8 cellular contexts compared by ENCODE assay signal in the genomic region with DNA sequence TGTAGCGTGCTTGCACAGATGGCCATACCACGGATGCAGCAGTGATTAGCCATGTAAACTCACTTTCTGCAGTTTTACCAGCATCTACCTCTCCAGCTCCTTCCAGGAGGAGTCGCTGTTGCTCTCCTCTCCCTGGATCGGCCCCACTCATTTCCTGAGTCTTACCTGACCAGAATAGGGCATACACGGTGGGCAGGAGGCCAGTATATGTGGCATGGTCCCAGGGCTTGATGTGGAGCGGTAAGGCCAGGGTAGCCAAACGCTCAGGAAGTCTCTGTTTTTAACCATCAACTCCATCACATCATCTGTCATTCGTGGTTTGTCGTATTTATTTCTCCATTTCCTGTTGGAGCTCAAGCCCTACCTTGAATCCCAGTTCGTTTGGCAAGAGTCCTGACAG.
DNase-seq lines count a peak whose midpoint lies in the region; ATAC-seq and TF ChIP-seq lines count a peak whose summit lies in the region.

No MANE protein-coding gene starts in this region.

- peak overlapping the region; percentile 92 for H2AK5ac ChIP-seq in IMR-90 (ENCODE audit: low read depth, low read length)

- TF ChIP-seq RAD21 in IMR-90 (IDR thresholded peaks at IDR 0.05; ENCODE audit: low read length), result peak; percentile 81

- peak overlapping the region; percentile 7 for H2AK9ac ChIP-seq in IMR-90 (replicated peaks; ENCODE audit: low read depth, low read length, poor library complexity)

- peaks cover 12% of the 10 kb centered on the region for H3K4me1 Mint-ChIP-seq in activated T-helper 17 cell treated with anti-CD3 and anti-CD28 coated beads, Interleukin-2, amount 50 U/mL, for 72 hours

- no peaks in the 10 kb centered on the region for H3K9me3 Mint-ChIP-seq in activated T-helper 17 cell treated with anti-CD3 and anti-CD28 coated beads, Interleukin-2, amount 50 U/mL, for 72 hours

- in situ Hi-C loops in IMR-90 (cut with MboI; ENCODE audit: low sequenced_read_pairs), result no loop called here

- H3K27me3 ChIP-seq in IMR-90 (ENCODE audit: control insufficient read depth, insufficient read depth, low read length), result no peaks in the 10 kb centered on the region

- no peak overlapping the region for H3K27ac Mint-ChIP-seq in activated T-helper 17 cell treated with anti-CD3 and anti-CD28 coated beads, Interleukin-2, amount 50 U/mL, for 72 hours

- peak; percentile 58; the same call in 1 of the 2 replicates for ATAC-seq in IMR-90 (ENCODE audit: low read depth)
- peak; percentile 66 for ATAC-seq in activated T-helper 17 cell treated with anti-CD3 and anti-CD28 coated beads, Interleukin-2, amount 50 U/mL, for 72 hours (replicated peaks)
- peak; percentile 37 for ATAC-seq in left colon

- DNase-seq in NCI-H187 (lab: John Stamatoyannopoulos, UW), result peak; percentile 2 to 4
- DNase-seq in NCI-H187 treated with DMSO at 0.1 percent for 48 hours (lab: John Stamatoyannopoulos, UW), result no peak
- peak; percentile 64 for DNase-seq in IMR-90
- DNase-seq in left colon, result peak in 1 of 2 donors; percentile 34
- no peak for DNase-seq in NCI-H2227 (lab: John Stamatoyannopoulos, UW; ENCODE audit: unreplicated experiment)
- no peak for DNase-seq in globus pallidus (ENCODE audit: low spot score)
- no peak for DNase-seq in foreskin melanocyte

- POLR2A ChIA-PET in IMR-90 (lab: Charles Lee; ENCODE audit: unreplicated experiment), result no interaction called here

- H4K8ac ChIP-seq in IMR-90 (ENCODE audit: low read depth in 2 of 2, low read length in 2 of 2), result peak overlapping the region; percentile 65 to 85

- peak overlapping the region; percentile 84 for H3K18ac ChIP-seq in IMR-90 (ENCODE audit: low read depth, low read length)

- H4K91ac ChIP-seq in IMR-90 (ENCODE audit: insufficient read depth, low read depth, low read length), result peak overlapping the region; percentile 91

- H4K5ac ChIP-seq in IMR-90 (ENCODE audit: low read depth, low read length), result peak overlapping the region; percentile 86

- no peak for TF ChIP-seq POLR2A in IMR-90 (IDR thresholded peaks at IDR 0.05; ENCODE audit: low read depth, low read length)

- no peaks in the 10 kb centered on the region for H4K20me1 ChIP-seq in IMR-90 (ENCODE audit: insufficient read depth, low read length)

- H3K27ac ChIP-seq in IMR-90 (ENCODE audit: insufficient read depth, low read length), result peak overlapping the region; percentile 83; the same call in 1 of the 2 replicates

- no peaks in the 10 kb centered on the region for H3K27me3 Mint-ChIP-seq in activated T-helper 17 cell treated with anti-CD3 and anti-CD28 coated beads, Interleukin-2, amount 50 U/mL, for 72 hours

- no peak overlapping the region for H3K4me3 ChIP-seq in IMR-90 (ENCODE audit: insufficient read depth, low read depth, low read length)

- H3K4ac ChIP-seq in IMR-90 (ENCODE audit: low read depth, low read length), result peak overlapping the region; percentile 86

- H2BK20ac ChIP-seq in IMR-90 (ENCODE audit: low read depth, low read length), result peak overlapping the region; percentile 89

- H3K36me3 Mint-ChIP-seq in activated T-helper 17 cell treated with anti-CD3 and anti-CD28 coated beads, Interleukin-2, amount 50 U/mL, for 72 hours (ENCODE audit: low read depth), result no peaks in the 10 kb centered on the region

- no peaks in the 10 kb centered on the region for H3K9me3 ChIP-seq in IMR-90 (ENCODE audit: control insufficient read depth, insufficient read depth, low read length)

- peak overlapping the region; percentile 34; the same call in 1 of the 2 replicates for H3K14ac ChIP-seq in IMR-90 (replicated peaks; ENCODE audit: low read depth, low read length)

- no peaks in the 10 kb centered on the region for H3K36me3 ChIP-seq in IMR-90 (ENCODE audit: control insufficient read depth, insufficient read depth, low read length)

- peaks cover 15% of the 10 kb centered on the region for H3K4me1 ChIP-seq in IMR-90 (ENCODE audit: control insufficient read depth, insufficient read depth, low read length)

- H3K23ac ChIP-seq in IMR-90 (ENCODE audit: low read depth, low read length), result no peak overlapping the region

- TF ChIP-seq CTCF in IMR-90 (conservative IDR thresholded peaks at IDR 0.05; ENCODE audit: low read depth, low read length), result peak; percentile 71

- H3K4me2 ChIP-seq in IMR-90 (ENCODE audit: low read depth, low read length), result no peak overlapping the region

- no TSS peak for BruUV-seq in IMR-90 (replicated peaks; lab: Mats Ljungman, UMichigan)

- peaks cover 19% of the 10 kb centered on the region for H3K9me1 ChIP-seq in IMR-90 (ENCODE audit: insufficient read depth, low read length)

- CTCF ChIA-PET in IMR-90 (lab: Yijun Ruan, JAX), result interaction anchor here (0.7 to 2.5 kb wide), 11 partner anchors 9 to 925 kb away, joined by 3 to 8 read pairs (median 3); no protein-coding TSS in a partner anchor

- H3K4me3 Mint-ChIP-seq in activated T-helper 17 cell treated with anti-CD3 and anti-CD28 coated beads, Interleukin-2, amount 50 U/mL, for 72 hours, result no peak overlapping the region

- H3K79me1 ChIP-seq in IMR-90 (ENCODE audit: low read depth in 1 of 2, low read length in 2 of 2), result no peaks in the 10 kb centered on the region

- H2AFZ ChIP-seq in IMR-90 (replicated peaks; ENCODE audit: low read length, poor library complexity), result peak overlapping the region; percentile 84

- peak overlapping the region; percentile 41; the same call in 1 of the 2 replicates for H3K9ac ChIP-seq in IMR-90 (ENCODE audit: low read depth, low read length)

- intact Hi-C loops in IMR-90 (cut with micrococcal nuclease) (loop anchor here (2.0 to 10.0 kb wide), 4 partner anchors 129 to 1096 kb away; no protein-coding TSS in a partner anchor), left colon (cut with DNase I, micrococcal nuclease) (no loop called here)

- 38% methylated on average over 2 of the region's 10 CpGs; no CpG with 5 or more reads in 1 of the 2 experiments for WGBS in IMR-90 (ENCODE audit: extremely low coverage in 2 of 2, insufficient read length in 1 of 2), 2 experiments

- no peak overlapping the region for H3K56ac ChIP-seq in IMR-90 (ENCODE audit: extremely low read depth, insufficient read depth, low read length)

- peak overlapping the region; percentile 92 for H2BK120ac ChIP-seq in IMR-90 (ENCODE audit: low read depth, low read length)

- peak overlapping the region; percentile 45; the same call in 2 of the 3 replicates for H2BK15ac ChIP-seq in IMR-90 (ENCODE audit: low read depth, low read length)

- dilution Hi-C loops in IMR-90 (cut with HindIII; ENCODE audit: low sequenced_read_pairs, unreplicated experiment), result no loop called here

- peak overlapping the region; percentile 42 for H2BK5ac ChIP-seq in IMR-90 (ENCODE audit: low read depth, low read length, poor library complexity, severe bottlenecking)

TF ChIP-seq in IMR-90, 13 proteins besides CTCF, POLR2A, EP300 and RAD21:
- no peak for TF ChIP-seq BHLHE40 (IDR thresholded peaks at IDR 0.05; ENCODE audit: low read depth, low read length)
- peak; percentile 75 for TF ChIP-seq SMC3 (IDR thresholded peaks at IDR 0.05; ENCODE audit: low read depth, low read length)
- peak; percentile 14 for TF ChIP-seq RCOR1 (IDR thresholded peaks at IDR 0.05; ENCODE audit: insufficient replicate concordance, low read length)

Comparison
In these comparisons a context has a peak if more than half of its experiments do, and no peak if none do; other contexts are left out.
1. DNase-seq: peak in NCI-H187 (2 of 2) and IMR-90 (single experiment); none in NCI-H187 treated with DMSO at 0.1 percent for 48 hours (single experiment), NCI-H2227 (single experiment), globus pallidus (single experiment) and foreskin melanocyte (single experiment).
2. Peak in every context shown above with its lines, with median percentiles within 50 percentile points of each other: ATAC-seq.